27 cellular contexts compared by ENCODE assay signal in the genomic region with DNA sequence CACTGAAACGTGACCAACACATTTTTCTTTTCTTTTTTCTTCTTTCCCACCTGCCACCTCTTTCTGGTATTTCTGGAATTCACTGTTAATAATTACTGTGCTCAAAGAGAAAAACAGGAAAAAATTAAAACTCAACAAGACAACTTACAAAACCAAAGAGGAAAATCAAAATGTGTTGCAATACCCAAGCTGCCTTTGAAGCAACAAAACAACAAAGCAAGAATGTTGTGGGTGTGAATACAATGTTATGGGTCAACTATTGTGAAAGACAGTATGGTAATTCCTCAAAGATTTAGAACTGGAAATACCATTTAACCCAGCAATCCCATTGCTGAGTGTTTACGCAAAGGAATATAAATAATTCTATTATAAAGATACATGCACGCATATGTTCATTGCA.
A peak's percentile ranks its signal among the peaks of the same experiment; 100 is the strongest.
DNase-seq lines count a peak whose midpoint lies in the region; ATAC-seq, FAIRE-seq and TF ChIP-seq lines count a peak whose summit lies in the region.
"Had no signal": no experiment of that assay in that cellular context is flagged by ENCODE, and none has a peak within 500 bp of the region (broad histone marks: within the 10 kb centered on the region; RNA-seq: fewer than 3 reads in every experiment).

No MANE protein-coding gene starts in this region.

- H3K79me1 ChIP-seq in H1 (ENCODE audit: low read depth, low read length) = no peaks in the 10 kb centered on the region

- TF ChIP-seq CTCF in AG09309 (IDR thresholded peaks at IDR 0.05; ENCODE audit: control insufficient read depth, insufficient read depth, low read depth, low read length, missing control alignments) = no peak
- TF ChIP-seq CTCF in H1 (IDR thresholded peaks at IDR 0.05; ENCODE audit: control extremely low read depth in 1 of 3, insufficient read depth in 1 of 3, low read depth in 1 of 3, low read length in 3 of 3) = no peak
- TF ChIP-seq CTCF in glutamatergic neuron (IDR thresholded peaks at IDR 0.05; ENCODE audit: partially characterized antibody, unreplicated experiment) = no peak
- no peak for TF ChIP-seq CTCF in suprapubic skin (IDR thresholded peaks at IDR 0.05)

- H3K23me2 ChIP-seq in H1 (ENCODE audit: low read depth, low read length) = no peaks in the 10 kb centered on the region

- H4K8ac ChIP-seq in H1 (ENCODE audit: extremely low read depth, insufficient read depth, low read length) = no peak overlapping the region

- no peak overlapping the region for H3K4me3 Mint-ChIP-seq in glutamatergic neuron (ENCODE audit: unreplicated experiment)
- no peak overlapping the region for H3K4me3 Mint-ChIP-seq in activated CD8-positive, alpha-beta T cell treated with anti-CD3 and anti-CD28 coated beads, Interleukin-2, amount 10 ng/mL, durations not matched to agents 7 days and 5 days
- H3K4me3 Mint-ChIP-seq: activated naive CD8-positive, alpha-beta T cell treated with anti-CD3 and anti-CD28 coated beads, Interleukin-2, amount 50 U/mL, for 24 hours; CD14-positive monocyte; GM23338; immature natural killer cell; naive B cell had no signal

- H3K4me2 ChIP-seq in H1 (ENCODE audit: insufficient read depth in 1 of 2, low read depth in 2 of 2, low read length in 2 of 2) = no peak overlapping the region
- H3K4me2 ChIP-seq: GM23338, hepatocyte, smooth muscle cell had no signal

- FAIRE-seq in H1 (lab: Jason Lieb, UNC) = no peak
- FAIRE-seq: D721Med, TTC549 had no signal

- peak overlapping the region; percentile 86 for H3K27ac Mint-ChIP-seq in glutamatergic neuron (ENCODE audit: unreplicated experiment)
- no peak overlapping the region for H3K27ac Mint-ChIP-seq in activated CD8-positive, alpha-beta T cell treated with anti-CD3 and anti-CD28 coated beads, Interleukin-2, amount 10 ng/mL, durations not matched to agents 7 days and 5 days
- H3K27ac Mint-ChIP-seq: activated naive CD8-positive, alpha-beta T cell treated with anti-CD3 and anti-CD28 coated beads, Interleukin-2, amount 50 U/mL, for 24 hours; CD14-positive monocyte; GM23338; immature natural killer cell; naive B cell had no signal

- H3K27me3 ChIP-seq in H1 (replicated peaks in 1 of 4; ENCODE audit: control insufficient read depth in 3 of 4, extremely low read depth in 1 of 4, insufficient read depth in 3 of 4, low read length in 3 of 4) = no peaks in the 10 kb centered on the region
- no peaks in the 10 kb centered on the region for H3K27me3 ChIP-seq in suprapubic skin
- H3K27me3 ChIP-seq: hepatocyte, upper lobe of left lung had no signal

- no peak overlapping the region for H3K23ac ChIP-seq in H1 (ENCODE audit: insufficient read length)

- H2BK20ac ChIP-seq in H1 (ENCODE audit: low read length) = no peak overlapping the region

- CTCF ChIA-PET in H1 (lab: Charles Lee; ENCODE audit: partially characterized antibody) = interaction anchor here (0.7 kb wide), 1 partner anchor 529 kb away, joined by 3 read pairs; no protein-coding TSS in a partner anchor
- CTCF ChIA-PET in activated CD8-positive, alpha-beta T cell treated with anti-CD3 and anti-CD28 coated beads, Interleukin-2, amount 10 ng/mL, durations not matched to agents 7 days and 5 days (lab: Charles Lee) = no interaction called here

- H3K18ac ChIP-seq in H1 (ENCODE audit: extremely low read depth, low read length) = no peak overlapping the region

- 90% methylated on average over 3 of the region's 3 CpGs; no CpG with 5 or more reads in 1 of the 2 experiments for WGBS in H1 (ENCODE audit: extremely low coverage in 1 of 2, insufficient coverage in 1 of 2, insufficient read length in 1 of 2, insufficient replicate concordance in 2 of 2, low coverage in 1 of 2, low lambda C conversion rate in 2 of 2, missing lambda C conversion rate in 1 of 2), 2 experiments
- WGBS in suprapubic skin = 66% methylated on average over 3 of the region's 3 CpGs

- POLR2A ChIA-PET in H1 (lab: Charles Lee; ENCODE audit: partially characterized antibody) = no interaction called here
- POLR2A ChIA-PET in activated CD8-positive, alpha-beta T cell treated with anti-CD3 and anti-CD28 coated beads, Interleukin-2, amount 10 ng/mL, durations not matched to agents 7 days and 5 days (lab: Charles Lee) = no interaction called here

- H2BK15ac ChIP-seq in H1 (ENCODE audit: low read length) = no peak overlapping the region

- no peak overlapping the region for H4K91ac ChIP-seq in H1 (replicated peaks; ENCODE audit: insufficient read length, low read length)

- ATAC-seq in GM19035 (IDR thresholded peaks at IDR 0.05; ENCODE audit: unreplicated experiment) = no peak
- ATAC-seq in activated CD8-positive, alpha-beta T cell treated with anti-CD3 and anti-CD28 coated beads, Interleukin-2, amount 10 ng/mL, durations not matched to agents 7 days and 5 days = no peak
- ATAC-seq: activated CD4-positive, CD25-positive, alpha-beta regulatory T cell treated with anti-CD3 and anti-CD28 coated beads, Interleukin-2, amount 50 U/mL, for 24 hours; activated naive CD8-positive, alpha-beta T cell treated with anti-CD3 and anti-CD28 coated beads, Interleukin-2, amount 50 U/mL, for 24 hours; GM23338 had no signal

- no peak overlapping the region for H3K14ac ChIP-seq in H1 (ENCODE audit: insufficient read length)

- peaks cover 14% of the 10 kb centered on the region for H3K9me3 Mint-ChIP-seq in glutamatergic neuron (ENCODE audit: unreplicated experiment)
- H3K9me3 Mint-ChIP-seq in activated CD8-positive, alpha-beta T cell treated with anti-CD3 and anti-CD28 coated beads, Interleukin-2, amount 10 ng/mL, durations not matched to agents 7 days and 5 days (ENCODE audit: insufficient read depth) = no peaks in the 10 kb centered on the region
- H3K9me3 Mint-ChIP-seq: activated naive CD8-positive, alpha-beta T cell treated with anti-CD3 and anti-CD28 coated beads, Interleukin-2, amount 50 U/mL, for 24 hours had no signal

- H4K5ac ChIP-seq in H1 (ENCODE audit: insufficient read length, low read depth, low read length) = no peak overlapping the region

- H3K56ac ChIP-seq in H1 (replicated peaks; ENCODE audit: insufficient read length, low read depth, low read length) = no peak overlapping the region

- peak; percentile 38 for DNase-seq in AG09309 (ENCODE audit: low read depth)
- peak; percentile 57 for DNase-seq in HCEC 1CT
- DNase-seq in H1 (ENCODE audit: low read depth in 1 of 2, low spot score in 2 of 2) = no peak
- no peak for DNase-seq in glutamatergic neuron
- no peak for DNase-seq in cerebellum (ENCODE audit: low spot score)
- no peak for DNase-seq in suprapubic skin (ENCODE audit: low spot score in 2 of 2)
- DNase-seq in activated CD8-positive, alpha-beta T cell treated with anti-CD3 and anti-CD28 coated beads, Interleukin-2, amount 10 ng/mL, durations not matched to agents 7 days and 5 days = no peak
- DNase-seq: activated gamma-delta T cell; activated naive CD8-positive, alpha-beta T cell treated with anti-CD3 and anti-CD28 coated beads, Interleukin-2, amount 50 U/mL, for 24 hours; cortex of kidney; immature natural killer cell; left ventricle myocardium inferior; naive B cell; NCI-H1105 treated with DMSO at 0.1 percent for 48 hours; NCI-H2029 treated with DMSO at 0.1 percent for 48 hours; NCI-H2227 treated with DMSO at 0.1 percent for 48 hours; stimulated activated CD4-positive, alpha-beta T cell treated with anti-CD3 and anti-CD28 coated beads, Interleukin-2, amount 100 ng/mL, for 24 hours; upper lobe of left lung had no signal

- TF ChIP-seq POLR2A in H1 (IDR thresholded peaks at IDR 0.05; ENCODE audit: control extremely low read depth in 1 of 2, low read depth in 2 of 2, low read length in 2 of 2) = no peak
- no peak for TF ChIP-seq POLR2A in suprapubic skin (IDR thresholded peaks at IDR 0.05)

- no peak overlapping the region for H3K9ac ChIP-seq in H1 (replicated peaks in 1 of 4; ENCODE audit: extremely low read depth in 1 of 4, low read depth in 3 of 4, low read length in 3 of 4)

- no peaks in the 10 kb centered on the region for H4K20me1 ChIP-seq in H1 (replicated peaks in 1 of 2; ENCODE audit: control insufficient read depth in 1 of 2, insufficient read depth in 2 of 2, low read length in 2 of 2)

- no peaks in the 10 kb centered on the region for H3K79me2 ChIP-seq in H1 (ENCODE audit: control insufficient read depth in 1 of 2, insufficient read depth in 2 of 2, low read length in 2 of 2)
- H3K79me2 ChIP-seq: hepatocyte had no signal

- H2BK5ac ChIP-seq in H1 (ENCODE audit: low read depth, low read length) = no peak overlapping the region

- H3K4me1 ChIP-seq in H1 (replicated peaks in 1 of 4; ENCODE audit: control insufficient read depth in 3 of 4, insufficient read depth in 4 of 4, low read length in 3 of 4) (peaks cover 0 to 4% (median 2%) of the 10 kb centered on the region in 4 experiments; a peak in 3 of 7 replicates), suprapubic skin (peaks cover 8% of the 10 kb centered on the region)
- H3K4me1 ChIP-seq: left ventricle myocardium inferior, upper lobe of left lung had no signal

- no peak overlapping the region for H2BK12ac ChIP-seq in H1 (ENCODE audit: low read depth, low read length)

- no peak overlapping the region for H2BK120ac ChIP-seq in H1 (replicated peaks; ENCODE audit: low read depth, low read length)

- no peak for TF ChIP-seq RAD21 in H1 (IDR thresholded peaks at IDR 0.05 in 1 of 2, conservative IDR thresholded peaks at IDR 0.05 in 1 of 2; ENCODE audit: low read depth in 2 of 2, low read length in 2 of 2)

- H3K27me3 Mint-ChIP-seq in glutamatergic neuron (ENCODE audit: unreplicated experiment) = peaks cover 7% of the 10 kb centered on the region
- H3K27me3 Mint-ChIP-seq in activated CD8-positive, alpha-beta T cell treated with anti-CD3 and anti-CD28 coated beads, Interleukin-2, amount 10 ng/mL, durations not matched to agents 7 days and 5 days (ENCODE audit: low read depth) = no peaks in the 10 kb centered on the region
- H3K27me3 Mint-ChIP-seq: activated naive CD8-positive, alpha-beta T cell treated with anti-CD3 and anti-CD28 coated beads, Interleukin-2, amount 50 U/mL, for 24 hours had no signal

- no peak overlapping the region for H3K4ac ChIP-seq in H1 (replicated peaks; ENCODE audit: insufficient read length, low read depth, low read length)

- H3K9me3 ChIP-seq in H1 (ENCODE audit: insufficient read depth in 2 of 2, low read depth in 1 of 2, low read length in 1 of 2) (no peaks in the 10 kb centered on the region), suprapubic skin (no peaks in the 10 kb centered on the region)
- H3K9me3 ChIP-seq: upper lobe of left lung had no signal

- H2AK5ac ChIP-seq in H1 (ENCODE audit: low read depth, low read length) = no peak overlapping the region

- H3K36me3 Mint-ChIP-seq in glutamatergic neuron (ENCODE audit: unreplicated experiment) = no peaks in the 10 kb centered on the region
- H3K36me3 Mint-ChIP-seq in activated CD8-positive, alpha-beta T cell treated with anti-CD3 and anti-CD28 coated beads, Interleukin-2, amount 10 ng/mL, durations not matched to agents 7 days and 5 days (ENCODE audit: low read depth) = no peaks in the 10 kb centered on the region
- H3K36me3 Mint-ChIP-seq: CD14-positive monocyte, immature natural killer cell, naive B cell had no signal

- TF ChIP-seq EP300 in H1 (IDR thresholded peaks at IDR 0.05; ENCODE audit: borderline replicate concordance in 1 of 2, low read depth in 2 of 2, low read length in 2 of 2) (no peak), suprapubic skin (IDR thresholded peaks at IDR 0.05) (no peak)

- no peaks in the 10 kb centered on the region for H3K36me3 ChIP-seq in H1 (ENCODE audit: control insufficient read depth in 2 of 4, insufficient read depth in 4 of 4, low read length in 3 of 4)
- no peaks in the 10 kb centered on the region for H3K36me3 ChIP-seq in suprapubic skin
- H3K36me3 ChIP-seq: left ventricle myocardium inferior, upper lobe of left lung had no signal

- no peak overlapping the region for H2AFZ ChIP-seq in H1 (ENCODE audit: low read length)
- H2AFZ ChIP-seq: GM23338, hepatocyte had no signal

- H3K27ac ChIP-seq in H1 (ENCODE audit: low read depth, low read length) = no peak overlapping the region
- no peak overlapping the region for H3K27ac ChIP-seq in suprapubic skin
- H3K27ac ChIP-seq: hepatocyte, HL-60, left ventricle myocardium inferior, upper lobe of left lung had no signal

- no peak overlapping the region for H3K4me3 ChIP-seq in AG09309 (ENCODE audit: control insufficient read depth, low read depth, low read length)
- H3K4me3 ChIP-seq in H1 (ENCODE audit: extremely low read depth in 1 of 4, insufficient read depth in 2 of 4, low read depth in 3 of 4, low read length in 4 of 4) = no peak overlapping the region
- no peak overlapping the region for H3K4me3 ChIP-seq in suprapubic skin
- H3K4me3 ChIP-seq: GM23338, hepatocyte, left ventricle myocardium inferior, smooth muscle cell, upper lobe of left lung had no signal

- H3K4me1 Mint-ChIP-seq in glutamatergic neuron (ENCODE audit: low read depth, unreplicated experiment) = peaks cover 29% of the 10 kb centered on the region
- no peaks in the 10 kb centered on the region for H3K4me1 Mint-ChIP-seq in activated CD8-positive, alpha-beta T cell treated with anti-CD3 and anti-CD28 coated beads, Interleukin-2, amount 10 ng/mL, durations not matched to agents 7 days and 5 days (ENCODE audit: low read depth)
- H3K4me1 Mint-ChIP-seq: activated naive CD8-positive, alpha-beta T cell treated with anti-CD3 and anti-CD28 coated beads, Interleukin-2, amount 50 U/mL, for 24 hours; CD14-positive monocyte; immature natural killer cell; naive B cell had no signal

Comparison
In these comparisons a context has a peak if more than half of its experiments do, and no peak if none do; other contexts are left out.
1. DNase-seq: peak in AG09309 (single experiment) and HCEC 1CT (single experiment); none in H1 (0 of 2), glutamatergic neuron (single experiment), cerebellum (single experiment), suprapubic skin (0 of 2) and activated CD8-positive, alpha-beta T cell treated with anti-CD3 and anti-CD28 coated beads, Interleukin-2, amount 10 ng/mL, durations not matched to agents 7 days and 5 days (single experiment).